In the genomic region with DNA sequence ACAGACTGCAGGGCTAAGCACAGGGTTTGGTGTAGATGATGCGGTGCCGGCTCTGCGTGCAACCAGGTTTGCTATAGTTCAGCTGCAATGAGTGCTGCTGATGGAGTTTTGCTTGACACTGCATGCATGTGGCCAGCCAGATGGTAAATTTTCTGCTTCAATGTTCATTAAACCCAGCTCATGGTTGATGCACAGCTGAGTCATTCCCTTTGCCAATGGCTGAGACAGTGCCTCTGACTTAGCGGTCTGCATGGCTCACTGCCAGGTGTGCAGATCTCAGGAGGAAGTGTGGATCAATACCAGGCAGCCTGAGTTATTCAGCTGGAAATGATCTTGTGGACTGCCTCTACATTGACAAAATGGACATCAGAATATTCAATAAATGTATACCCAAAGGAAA, we compare ENCODE assay signal across 11 cellular contexts.
DNase-seq lines count a peak whose midpoint lies in the region; ATAC-seq and TF ChIP-seq lines count a peak whose summit lies in the region.
"Had no signal": no experiment of that assay in that cellular context is flagged by ENCODE, and none has a peak within 500 bp of the region (broad histone marks: within the 10 kb centered on the region; RNA-seq: fewer than 3 reads in every experiment).

No MANE protein-coding gene starts in this region.

- H3K4me3 ChIP-seq in BE2C (ENCODE audit: low read depth, low read length), result no peak overlapping the region
- H3K4me3 ChIP-seq in epithelial cell of proximal tubule (ENCODE audit: low read depth, low read length), result no peak overlapping the region
- H3K4me3 ChIP-seq in tibial artery, result no peak overlapping the region
- H3K4me3 ChIP-seq: upper lobe of left lung had no signal

- H3K27ac ChIP-seq in tibial artery, result no peak overlapping the region
- H3K27ac ChIP-seq: upper lobe of left lung had no signal

- no peak for TF ChIP-seq CTCF in BE2C (IDR thresholded peaks at IDR 0.05; ENCODE audit: low read depth, low read length)
- no peak for TF ChIP-seq CTCF in epithelial cell of proximal tubule (conservative IDR thresholded peaks at IDR 0.05; ENCODE audit: low read depth, low read length)
- TF ChIP-seq CTCF in tibial artery (IDR thresholded peaks at IDR 0.05), result no peak

- H3K27me3 ChIP-seq in BE2C (no peaks in the 10 kb centered on the region), tibial artery (no peaks in the 10 kb centered on the region)
- H3K27me3 ChIP-seq: upper lobe of left lung had no signal

- peaks cover 6% of the 10 kb centered on the region; the same call in 1 of the 2 replicates for H3K4me1 ChIP-seq in BE2C
- no peaks in the 10 kb centered on the region for H3K4me1 ChIP-seq in tibial artery
- H3K4me1 ChIP-seq: upper lobe of left lung had no signal

- H3K36me3 ChIP-seq in BE2C (no peaks in the 10 kb centered on the region), tibial artery (no peaks in the 10 kb centered on the region)
- H3K36me3 ChIP-seq: upper lobe of left lung had no signal

- DNase-seq in BE2C, result peak; percentile 66
- peak; percentile 80 for DNase-seq in M059J (ENCODE audit: low read depth)
- peak; percentile 95 for DNase-seq in epithelial cell of proximal tubule (ENCODE audit: low read depth)
- DNase-seq in central memory CD4-positive, alpha-beta T cell, result no peak
- no peak for DNase-seq in stimulated activated CD4-positive, alpha-beta T cell treated with anti-CD3 and anti-CD28 coated beads, Interleukin-4, amount 100 ng/mL, for 1 hour
- no peak for DNase-seq in tibial artery
- DNase-seq in NCI-H510A (lab: John Stamatoyannopoulos, UW), result no peak
- DNase-seq: activated naive CD8-positive, alpha-beta T cell treated with anti-CD3 and anti-CD28 coated beads for 36 hours; NCI-H524 treated with DMSO at 0.1 percent for 48 hours; upper lobe of left lung had no signal

- H3K9me3 ChIP-seq in BE2C, result no peaks in the 10 kb centered on the region
- no peaks in the 10 kb centered on the region for H3K9me3 ChIP-seq in tibial artery
- H3K9me3 ChIP-seq: upper lobe of left lung had no signal

- peak; percentile 36 for ATAC-seq in GM21786 (IDR thresholded peaks at IDR 0.05; ENCODE audit: unreplicated experiment)

- intact Hi-C loops in tibial artery (cut with DNase I; ENCODE audit: low total_unique reads), result no loop called here

Comparison
In these comparisons a context has a peak if more than half of its experiments do, and no peak if none do; other contexts are left out.
1. DNase-seq: peak in BE2C (single experiment), M059J (single experiment) and epithelial cell of proximal tubule (single experiment); none in central memory CD4-positive, alpha-beta T cell (single experiment), stimulated activated CD4-positive, alpha-beta T cell treated with anti-CD3 and anti-CD28 coated beads, Interleukin-4, amount 100 ng/mL, for 1 hour (single experiment), tibial artery (0 of 2) and NCI-H510A (single experiment).